In genomic region chr17:8747731-8748130, GRCh38 we compare ENCODE assay signal across 22 cellular contexts. TPM values are rescaled to one million over a fixed set of nuclear protein-coding genes. Genes with fewer than 3 reads are reported as not detected.
"Had no signal": no experiment of that assay in that cellular context is flagged by ENCODE, and none has a peak within 500 bp of the region (broad histone marks: within the 10 kb centered on the region; RNA-seq: fewer than 3 reads in every experiment).

No MANE protein-coding gene starts in this region.

- H3K36me3 Mint-ChIP-seq: memory B cell, type B pancreatic cell had no signal

- DNase-seq: colonic mucosa; dermis blood vessel endothelial cell; esophagus squamous epithelium; foreskin fibroblast; immature natural killer cell; kidney; left cardiac atrium; left ventricle myocardium inferior; lower lobe of right lung; midbrain; nephron progenitor cell; psoas muscle; retina; right lobe of liver; stimulated activated CD4-positive, alpha-beta T cell treated with anti-CD3 and anti-CD28 coated beads, Interleukin-2, amount 100 ng/mL, for 24 hours; stimulated activated CD4-positive, alpha-beta T cell treated with anti-CD3 and anti-CD28 coated beads, Interleukin-4, amount 100 ng/mL, for 4 hours; stimulated activated naive CD4-positive, alpha-beta T cell treated with Interleukin-2 at 50 U/mL for 16 hours had no signal

- H3K27ac Mint-ChIP-seq: memory B cell, nephron progenitor cell, type B pancreatic cell had no signal

- H3K27me3 ChIP-seq: colonic mucosa, esophagus squamous epithelium, right lobe of liver had no signal

- H3K4me3 ChIP-seq: colonic mucosa, esophagus squamous epithelium, left ventricle myocardium inferior, lower lobe of right lung, psoas muscle, right lobe of liver had no signal

- ATAC-seq: left cardiac atrium, lower lobe of right lung, psoas muscle, right lobe of liver had no signal

- H3K4me3 Mint-ChIP-seq: memory B cell, nephron progenitor cell had no signal

- H3K27ac ChIP-seq: colonic mucosa, esophagus squamous epithelium, left ventricle myocardium inferior, lower lobe of right lung, parathyroid adenoma, psoas muscle, right lobe of liver had no signal

- H3K9me3 ChIP-seq: colonic mucosa, esophagus squamous epithelium, left ventricle myocardium inferior, lower lobe of right lung, psoas muscle, right lobe of liver had no signal

- H3K4me1 ChIP-seq: colonic mucosa, parathyroid adenoma, psoas muscle had no signal

- H3K36me3 ChIP-seq: colonic mucosa, esophagus squamous epithelium, left ventricle myocardium inferior, lower lobe of right lung, right lobe of liver had no signal

- H3K9me3 Mint-ChIP-seq: immature natural killer cell, memory B cell, type B pancreatic cell had no signal

RNA-seq across cellular contexts. Expression of gene CCDC42, which starts 3.1 kb away (rescaled TPM):
- total RNA-seq: colonic mucosa, dermis blood vessel endothelial cell, epithelial cell of proximal tubule, esophagus squamous epithelium, kidney, left cardiac atrium, left ventricle myocardium inferior, lower lobe of right lung, omental fat pad, psoas muscle, right lobe of liver had no signal
- polyA plus RNA-seq: immature natural killer cell, psoas muscle had no signal

RNA-seq across cellular contexts. Expression of gene SPDYE4, which starts 10.6 kb away (rescaled TPM):
- total RNA-seq: colonic mucosa, dermis blood vessel endothelial cell, epithelial cell of proximal tubule, esophagus squamous epithelium, kidney, left cardiac atrium, left ventricle myocardium inferior, lower lobe of right lung, omental fat pad, psoas muscle, right lobe of liver had no signal
- polyA plus RNA-seq: immature natural killer cell, psoas muscle had no signal

RNA-seq across cellular contexts. Expression of gene MFSD6L, which starts 51.4 kb away (rescaled TPM):
- total RNA-seq: dermis blood vessel endothelial cell, epithelial cell of proximal tubule, left cardiac atrium, left ventricle myocardium inferior, psoas muscle, right lobe of liver had no signal
- polyA plus RNA-seq: immature natural killer cell, psoas muscle had no signal
